Comparison of ENCODE assay signal across 13 cellular contexts in the genomic region with DNA sequence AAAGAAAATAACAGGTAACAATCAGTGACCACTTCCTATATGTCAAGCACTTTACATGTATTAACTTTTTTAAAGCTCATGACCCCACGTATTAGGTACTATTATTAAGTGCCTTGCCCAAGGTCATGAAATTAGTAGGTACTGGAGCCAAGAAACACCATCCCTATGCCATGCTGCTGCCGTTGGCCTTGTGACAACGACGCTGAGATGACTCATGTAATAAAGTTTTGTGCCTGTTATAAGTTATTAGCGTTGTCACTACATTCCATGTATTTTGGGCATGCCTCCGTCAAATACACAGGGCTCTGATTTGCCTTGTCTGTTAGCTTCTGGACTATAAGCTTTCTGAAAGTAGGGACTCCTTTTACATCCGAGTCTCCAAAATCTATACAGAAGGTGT. TPM values are rescaled to one million over a fixed set of nuclear protein-coding genes. Genes with fewer than 3 reads are reported as not detected.
DNase-seq lines count a peak whose midpoint lies in the region; ATAC-seq and TF ChIP-seq lines count a peak whose summit lies in the region.
"Had no signal": no experiment of that assay in that cellular context is flagged by ENCODE, and none has a peak within 500 bp of the region (broad histone marks: within the 10 kb centered on the region; RNA-seq: fewer than 3 reads in every experiment).

No MANE protein-coding gene starts in this region.

- no peaks in the 10 kb centered on the region for H3K27me3 Mint-ChIP-seq in activated CD8-positive, alpha-beta memory T cell treated with anti-CD3 and anti-CD28 coated beads, Interleukin-2, amount 10 ng/mL, durations not matched to agents 7 days and 5 days
- no peaks in the 10 kb centered on the region for H3K27me3 Mint-ChIP-seq in activated T-helper 17 cell treated with anti-CD3 and anti-CD28 coated beads, Interleukin-2, amount 50 U/mL, for 72 hours

- H3K9me3 ChIP-seq in hepatocyte (ENCODE audit: low read depth) = no peaks in the 10 kb centered on the region
- H3K9me3 ChIP-seq in suprapubic skin = no peaks in the 10 kb centered on the region

- H3K4me2 ChIP-seq in hepatocyte = peak overlapping the region; percentile 76

- no peak overlapping the region for H3K27ac Mint-ChIP-seq in activated CD8-positive, alpha-beta memory T cell treated with anti-CD3 and anti-CD28 coated beads, Interleukin-2, amount 10 ng/mL, durations not matched to agents 7 days and 5 days
- H3K27ac Mint-ChIP-seq in activated T-helper 17 cell treated with anti-CD3 and anti-CD28 coated beads, Interleukin-2, amount 50 U/mL, for 72 hours = no peak overlapping the region

- H3K27ac ChIP-seq in hepatocyte (no peak overlapping the region), suprapubic skin (peak overlapping the region; percentile 95)
- H3K27ac ChIP-seq: KMS-11 had no signal

- no peaks in the 10 kb centered on the region for H3K36me3 ChIP-seq in hepatocyte (replicated peaks; ENCODE audit: insufficient read depth, low read depth)
- H3K36me3 ChIP-seq in suprapubic skin = no peaks in the 10 kb centered on the region

- H3K4me1 ChIP-seq in hepatocyte (ENCODE audit: insufficient read depth) (peaks cover 5% of the 10 kb centered on the region), suprapubic skin (peaks cover 60% of the 10 kb centered on the region)

- peak overlapping the region; percentile 41 for H3K4me3 Mint-ChIP-seq in activated CD8-positive, alpha-beta memory T cell treated with anti-CD3 and anti-CD28 coated beads, Interleukin-2, amount 10 ng/mL, durations not matched to agents 7 days and 5 days
- peak overlapping the region; percentile 82 for H3K4me3 Mint-ChIP-seq in activated T-helper 17 cell treated with anti-CD3 and anti-CD28 coated beads, Interleukin-2, amount 50 U/mL, for 72 hours

- H3K27me3 ChIP-seq in hepatocyte (no peaks in the 10 kb centered on the region), suprapubic skin (no peaks in the 10 kb centered on the region)

- H3K9me2 ChIP-seq in hepatocyte (replicated peaks; ENCODE audit: insufficient read depth) = no peaks in the 10 kb centered on the region

- DNase-seq in activated CD8-positive, alpha-beta memory T cell treated with anti-CD3 and anti-CD28 coated beads, Interleukin-2, amount 10 ng/mL, durations not matched to agents 7 days and 5 days = no peak
- no peak for DNase-seq in activated CD8-positive, alpha-beta memory T cell treated with anti-CD3 and anti-CD28 coated beads, Interleukin-2, amount 50 U/mL, for 4 hours
- no peak for DNase-seq in hepatocyte (ENCODE audit: low spot score)
- no peak for DNase-seq in suprapubic skin (ENCODE audit: low spot score in 2 of 2)
- DNase-seq in KG1 (lab: John Stamatoyannopoulos, UW) = no peak

- no peaks in the 10 kb centered on the region for H3K9me3 Mint-ChIP-seq in activated CD8-positive, alpha-beta memory T cell treated with anti-CD3 and anti-CD28 coated beads, Interleukin-2, amount 10 ng/mL, durations not matched to agents 7 days and 5 days (ENCODE audit: low read depth)
- H3K9me3 Mint-ChIP-seq in activated T-helper 17 cell treated with anti-CD3 and anti-CD28 coated beads, Interleukin-2, amount 50 U/mL, for 72 hours = no peaks in the 10 kb centered on the region

- H3K79me2 ChIP-seq in hepatocyte = peaks cover 34% of the 10 kb centered on the region

- ATAC-seq in activated CD8-positive, alpha-beta memory T cell treated with anti-CD3 and anti-CD28 coated beads, Interleukin-2, amount 10 ng/mL, durations not matched to agents 7 days and 5 days = no peak
- ATAC-seq in activated T-helper 17 cell treated with anti-CD3 and anti-CD28 coated beads, Interleukin-2, amount 50 U/mL, for 72 hours (replicated peaks) = no peak
- ATAC-seq in HG03442 (IDR thresholded peaks at IDR 0.05; ENCODE audit: unreplicated experiment) = no peak
- ATAC-seq in HG03095 (IDR thresholded peaks at IDR 0.05; ENCODE audit: unreplicated experiment) = no peak

- H3K4me1 Mint-ChIP-seq in activated CD8-positive, alpha-beta memory T cell treated with anti-CD3 and anti-CD28 coated beads, Interleukin-2, amount 10 ng/mL, durations not matched to agents 7 days and 5 days = peaks cover 17% of the 10 kb centered on the region
- H3K4me1 Mint-ChIP-seq in activated T-helper 17 cell treated with anti-CD3 and anti-CD28 coated beads, Interleukin-2, amount 50 U/mL, for 72 hours = peaks cover 32% of the 10 kb centered on the region

- WGBS in hepatocyte (ENCODE audit: low lambda C conversion rate, missing lambda C conversion rate) = 95% methylated on average over 7 of the region's 7 CpGs
- 55% methylated on average over 7 of the region's 7 CpGs for WGBS in suprapubic skin

- H4K20me1 ChIP-seq in hepatocyte (ENCODE audit: insufficient read depth, poor library complexity, severe bottlenecking) = no peaks in the 10 kb centered on the region

- TF ChIP-seq CTCF in hepatocyte (IDR thresholded peaks at IDR 0.05; ENCODE audit: poor library complexity) (no peak), suprapubic skin (IDR thresholded peaks at IDR 0.05) (no peak)

- TF ChIP-seq POLR2A in suprapubic skin (IDR thresholded peaks at IDR 0.05) = no peak

- H3K36me3 Mint-ChIP-seq in activated CD8-positive, alpha-beta memory T cell treated with anti-CD3 and anti-CD28 coated beads, Interleukin-2, amount 10 ng/mL, durations not matched to agents 7 days and 5 days = no peaks in the 10 kb centered on the region
- H3K36me3 Mint-ChIP-seq in activated T-helper 17 cell treated with anti-CD3 and anti-CD28 coated beads, Interleukin-2, amount 50 U/mL, for 72 hours (ENCODE audit: low read depth) = peaks cover 4% of the 10 kb centered on the region

- TF ChIP-seq EP300 in suprapubic skin (IDR thresholded peaks at IDR 0.05) = no peak

- CTCF ChIA-PET in activated CD8-positive, alpha-beta memory T cell treated with anti-CD3 and anti-CD28 coated beads, Interleukin-2, amount 10 ng/mL, durations not matched to agents 7 days and 5 days (lab: Charles Lee) = interaction anchor here (0.9 to 2.4 kb wide), 3 partner anchors 58 to 184 kb away, joined by 3 to 9 read pairs (median 4); no protein-coding TSS in a partner anchor

- H3K4me3 ChIP-seq in hepatocyte = no peak overlapping the region
- H3K4me3 ChIP-seq in suprapubic skin = peak overlapping the region; percentile 89

- no peak overlapping the region for H2AFZ ChIP-seq in hepatocyte

RNA-seq across cellular contexts. Expression of a gene that starts 1.4 kb away (rescaled TPM):
- total RNA-seq in activated CD8-positive, alpha-beta memory T cell treated with anti-CD3 and anti-CD28 coated beads, Interleukin-2, amount 10 ng/mL, durations not matched to agents 7 days and 5 days = 1 to 10 TPM; 6.2 to 8.2 TPM
- total RNA-seq in activated T-helper 17 cell treated with anti-CD3 and anti-CD28 coated beads, Interleukin-2, amount 50 U/mL, for 72 hours = 10 to 100 TPM; 18.8 to 23.2 TPM
- total RNA-seq in hepatocyte (39.0 and 47.0 TPM in 2 replicates), suprapubic skin (100 to 1,000 TPM in 2 of 4 donors, 10 to 100 TPM in 2; 79.2 to 237 (median 99.2) TPM)
- 31.5 and 40.8 TPM in 2 replicates for polyA plus RNA-seq in hepatocyte

RNA-seq across cellular contexts. Expression of a gene that starts 46.4 kb away (rescaled TPM):
- total RNA-seq in activated CD8-positive, alpha-beta memory T cell treated with anti-CD3 and anti-CD28 coated beads, Interleukin-2, amount 10 ng/mL, durations not matched to agents 7 days and 5 days = not detected
- total RNA-seq in activated T-helper 17 cell treated with anti-CD3 and anti-CD28 coated beads, Interleukin-2, amount 50 U/mL, for 72 hours = not detected
- total RNA-seq in hepatocyte (not detected in 2 replicates), suprapubic skin (1,000 to 10,000 TPM in 1 of 4 donors, 100 to 1,000 TPM in 2, not detected in 1; 113 to 1,552 (median 179) TPM)
- polyA plus RNA-seq in hepatocyte = not detected in 2 replicates
- total RNA-seq: NCI-H460; T-helper 2 cell treated with Interferon-gamma antibody and Interleukin-4, amounts not matched to agents 100 ng/mL and 5 ng/mL, for 36 hours; ureter had no signal
- polyA plus RNA-seq: adipose tissue had no signal
